ENCODE assay signal across 28 cellular contexts in the genomic region with DNA sequence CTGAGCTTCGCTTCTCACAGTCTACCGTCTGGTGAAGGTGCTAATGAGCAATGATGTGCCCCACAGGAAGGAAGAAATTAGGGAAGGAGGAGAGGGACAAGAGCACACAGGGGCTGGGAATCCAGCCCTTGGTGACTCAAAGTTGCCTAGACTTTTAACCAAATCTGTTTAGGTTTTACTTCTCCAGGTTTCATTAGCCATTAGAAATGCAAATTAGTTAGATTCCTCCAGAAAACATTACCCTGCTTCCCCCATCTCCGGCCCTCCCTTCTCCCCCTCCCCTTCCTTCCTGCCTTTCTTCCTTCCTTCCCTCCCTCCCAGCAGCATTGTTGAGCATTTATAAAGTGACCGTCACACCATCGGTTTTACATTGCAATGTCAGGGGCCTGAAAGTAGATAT.
"Had no signal": no experiment of that assay in that cellular context is flagged by ENCODE, and none has a peak within 500 bp of the region (broad histone marks: within the 10 kb centered on the region; RNA-seq: fewer than 3 reads in every experiment).

No MANE protein-coding gene starts in this region.

- H3K4me3 Mint-ChIP-seq: activated CD8-positive, alpha-beta T cell treated with anti-CD3 and anti-CD28 coated beads, Interleukin-2, amount 10 ng/mL, durations not matched to agents 7 days and 5 days; activated naive CD4-positive, alpha-beta T cell treated with anti-CD3 and anti-CD28 coated beads, Interleukin-2, amount 10 ng/mL, durations not matched to agents 7 days and 5 days; activated naive CD8-positive, alpha-beta T cell treated with anti-CD3 and anti-CD28 coated beads, Interleukin-2, amount 50 U/mL, for 24 hours; activated T-cell treated with anti-CD3 and anti-CD28 coated beads, Interleukin-2, amount 50 U/mL, for 4 hours; brain; stimulated activated naive CD8-positive, alpha-beta T cell treated with anti-CD3 and anti-CD28 coated beads, Interleukin-15, amount 100 ng/mL, for 72 hours; T-helper 2 cell treated with Interferon-gamma antibody and Interleukin-4, amounts not matched to agents 5 μg/mL and 100 μg/mL, for 36 hours had no signal

- H3K4me1 ChIP-seq: prostate gland, uterus had no signal

- DNase-seq: activated CD4-positive, alpha-beta T cell treated with anti-CD3 and anti-CD28 coated beads for 48 hours; activated CD4-positive, CD25-positive, alpha-beta regulatory T cell; activated CD8-positive, alpha-beta memory T cell treated with anti-CD3 and anti-CD28 coated beads, Interleukin-2, amount 50 U/mL, for 4 hours; activated CD8-positive, alpha-beta T cell treated with anti-CD3 and anti-CD28 coated beads, Interleukin-2, amount 10 ng/mL, durations not matched to agents 7 days and 5 days; activated effector memory CD4-positive, alpha-beta T cell treated with Interleukin-2 at 50 U/mL for 16 hours; activated naive CD4-positive, alpha-beta T cell treated with anti-CD3 and anti-CD28 coated beads, Interleukin-2, amount 10 ng/mL, durations not matched to agents 7 days and 5 days; activated naive CD8-positive, alpha-beta T cell treated with anti-CD3 and anti-CD28 coated beads, Interleukin-2, amount 50 U/mL, for 24 hours; activated T-cell treated with anti-CD3 and anti-CD28 coated beads, Interleukin-2, amount 50 U/mL, for 4 hours; anterior cingulate cortex; central memory CD4-positive, alpha-beta T cell; heart right ventricle; left ventricle myocardium inferior; mammary epithelial cell; right cardiac atrium; stimulated activated CD4-positive, alpha-beta T cell treated with anti-CD3 and anti-CD28 coated beads, Interleukin-15, amount 100 ng/mL, for 24 hours; stimulated activated CD4-positive, alpha-beta T cell treated with anti-CD3 and anti-CD28 coated beads, Interleukin-2, amount 100 ng/mL, for 48 hours; stimulated activated naive CD8-positive, alpha-beta T cell treated with anti-CD3 and anti-CD28 coated beads, Interleukin-15, amount 100 ng/mL, for 72 hours; transverse colon; uterus had no signal

- H3K9me3 ChIP-seq: gastroesophageal sphincter, heart right ventricle, left ventricle myocardium inferior, prostate gland, suprapubic skin, transverse colon, uterus had no signal

- H3K27me3 ChIP-seq: gastroesophageal sphincter, heart right ventricle, suprapubic skin, uterus had no signal

- ATAC-seq: activated CD8-positive, alpha-beta T cell treated with anti-CD3 and anti-CD28 coated beads, Interleukin-2, amount 10 ng/mL, durations not matched to agents 7 days and 5 days; activated naive CD8-positive, alpha-beta T cell treated with anti-CD3 and anti-CD28 coated beads, Interleukin-2, amount 50 U/mL, for 24 hours; activated T-cell treated with anti-CD3 and anti-CD28 coated beads, Interleukin-2, amount 50 U/mL, for 4 hours; esophagus mucosa; gastroesophageal sphincter; heart right ventricle; stimulated activated naive CD8-positive, alpha-beta T cell treated with anti-CD3 and anti-CD28 coated beads, Interleukin-15, amount 100 ng/mL, for 72 hours had no signal

- H3K4me1 Mint-ChIP-seq: activated naive CD4-positive, alpha-beta T cell treated with anti-CD3 and anti-CD28 coated beads, Interleukin-2, amount 10 ng/mL, durations not matched to agents 7 days and 5 days had no signal

- FAIRE-seq: colon, endometrium, keratinocyte had no signal

- H3K36me3 ChIP-seq: gastroesophageal sphincter, heart right ventricle, left ventricle myocardium inferior, prostate gland, suprapubic skin, transverse colon, uterus had no signal

- H3K9me3 Mint-ChIP-seq: activated naive CD4-positive, alpha-beta T cell treated with anti-CD3 and anti-CD28 coated beads, Interleukin-2, amount 10 ng/mL, durations not matched to agents 7 days and 5 days; activated naive CD8-positive, alpha-beta T cell treated with anti-CD3 and anti-CD28 coated beads, Interleukin-2, amount 50 U/mL, for 24 hours; activated T-cell treated with anti-CD3 and anti-CD28 coated beads, Interleukin-2, amount 50 U/mL, for 4 hours; stimulated activated naive CD8-positive, alpha-beta T cell treated with anti-CD3 and anti-CD28 coated beads, Interleukin-15, amount 100 ng/mL, for 72 hours; T-helper 2 cell treated with Interferon-gamma antibody and Interleukin-4, amounts not matched to agents 5 μg/mL and 100 μg/mL, for 36 hours had no signal

- H3K4me3 ChIP-seq: gastroesophageal sphincter, heart right ventricle, left ventricle myocardium inferior, prostate gland, suprapubic skin, transverse colon, uterus had no signal

- H3K27ac Mint-ChIP-seq: activated CD8-positive, alpha-beta T cell treated with anti-CD3 and anti-CD28 coated beads, Interleukin-2, amount 10 ng/mL, durations not matched to agents 7 days and 5 days; activated naive CD4-positive, alpha-beta T cell treated with anti-CD3 and anti-CD28 coated beads, Interleukin-2, amount 10 ng/mL, durations not matched to agents 7 days and 5 days; activated naive CD8-positive, alpha-beta T cell treated with anti-CD3 and anti-CD28 coated beads, Interleukin-2, amount 50 U/mL, for 24 hours; brain; stimulated activated naive CD8-positive, alpha-beta T cell treated with anti-CD3 and anti-CD28 coated beads, Interleukin-15, amount 100 ng/mL, for 72 hours; T-helper 2 cell treated with Interferon-gamma antibody and Interleukin-4, amounts not matched to agents 5 μg/mL and 100 μg/mL, for 36 hours had no signal

- H3K36me3 Mint-ChIP-seq: activated naive CD4-positive, alpha-beta T cell treated with anti-CD3 and anti-CD28 coated beads, Interleukin-2, amount 10 ng/mL, durations not matched to agents 7 days and 5 days; brain had no signal

- H3K27ac ChIP-seq: gastroesophageal sphincter, heart right ventricle, left ventricle myocardium inferior, prostate gland, suprapubic skin, transverse colon, uterus had no signal
